Comparison of ENCODE assay signal across 1 cellular context in the genomic region with DNA sequence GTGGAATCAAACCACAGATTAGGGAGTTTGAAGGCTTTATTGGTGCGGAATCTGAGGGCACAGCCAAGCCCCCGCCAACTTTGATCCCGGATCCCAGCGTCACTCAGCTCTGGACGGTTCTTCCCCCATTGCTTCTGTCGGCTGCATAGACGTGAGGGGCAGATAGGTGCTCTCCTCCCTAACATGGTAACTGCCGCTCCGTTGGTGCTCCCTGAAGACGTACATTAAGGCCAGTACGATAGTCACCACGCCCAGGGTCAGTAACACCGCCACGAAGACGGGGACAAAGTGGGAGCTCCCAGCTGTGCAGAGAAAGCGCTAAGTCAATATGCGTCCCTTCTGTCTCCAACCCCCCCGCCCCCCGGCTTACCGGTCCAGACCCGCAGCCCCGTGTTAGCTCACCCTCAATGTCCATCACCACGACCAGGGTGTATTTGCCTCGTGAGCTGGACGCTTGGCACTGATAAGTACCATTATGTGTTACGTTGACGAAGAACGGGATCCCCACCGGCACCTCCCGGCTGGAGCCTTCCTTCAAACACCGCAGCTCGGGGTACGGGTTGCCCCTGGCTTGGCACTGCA.
A peak's percentile ranks its signal among the peaks of the same experiment; 100 is the strongest.
TF ChIP-seq lines count a peak whose summit lies in the region.

No MANE protein-coding gene starts in this region.

TF ChIP-seq in HEK293, 187 proteins besides CTCF, POLR2A, EP300 and RAD21 (continued from another document):
- TF ChIP-seq, protein P1, sequence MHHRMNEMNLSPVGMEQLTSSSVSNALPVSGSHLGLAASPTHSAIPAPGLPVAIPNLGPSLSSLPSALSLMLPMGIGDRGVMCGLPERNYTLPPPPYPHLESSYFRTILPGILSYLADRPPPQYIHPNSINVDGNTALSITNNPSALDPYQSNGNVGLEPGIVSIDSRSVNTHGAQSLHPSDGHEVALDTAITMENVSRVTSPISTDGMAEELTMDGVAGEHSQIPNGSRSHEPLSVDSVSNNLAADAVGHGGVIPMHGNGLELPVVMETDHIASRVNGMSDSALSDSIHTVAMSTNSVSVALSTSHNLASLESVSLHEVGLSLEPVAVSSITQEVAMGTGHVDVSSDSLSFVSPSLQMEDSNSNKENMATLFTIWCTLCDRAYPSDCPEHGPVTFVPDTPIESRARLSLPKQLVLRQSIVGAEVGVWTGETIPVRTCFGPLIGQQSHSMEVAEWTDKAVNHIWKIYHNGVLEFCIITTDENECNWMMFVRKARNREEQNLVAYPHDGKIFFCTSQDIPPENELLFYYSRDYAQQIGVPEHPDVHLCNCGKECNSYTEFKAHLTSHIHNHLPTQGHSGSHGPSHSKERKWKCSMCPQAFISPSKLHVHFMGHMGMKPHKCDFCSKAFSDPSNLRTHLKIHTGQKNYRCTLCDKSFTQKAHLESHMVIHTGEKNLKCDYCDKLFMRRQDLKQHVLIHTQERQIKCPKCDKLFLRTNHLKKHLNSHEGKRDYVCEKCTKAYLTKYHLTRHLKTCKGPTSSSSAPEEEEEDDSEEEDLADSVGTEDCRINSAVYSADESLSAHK (tag by site-specific recombination; IDR thresholded peaks at IDR 0.05), result 0 out of 2 replicates have a peak, but pooled peaks have one; percentile 14
- TF ChIP-seq ZNF114 (tag by site-specific recombination; IDR thresholded peaks at IDR 0.05), result no peak
- TF ChIP-seq ZNF629 (tag by site-specific recombination; IDR thresholded peaks at IDR 0.05), result no peak
- TF ChIP-seq ZNF610 (tag by site-specific recombination; IDR thresholded peaks at IDR 0.05; ENCODE audit: borderline replicate concordance), result peak; percentile 34; the same call in 1 of the 2 replicates
- no peak for TF ChIP-seq ZNF174 (tag by site-specific recombination; IDR thresholded peaks at IDR 0.05)
- peak; percentile 43; the same call in 1 of the 2 replicates for TF ChIP-seq KLF9 (tag by site-specific recombination; IDR thresholded peaks at IDR 0.05; ENCODE audit: low read depth)
- TF ChIP-seq, protein P2, sequence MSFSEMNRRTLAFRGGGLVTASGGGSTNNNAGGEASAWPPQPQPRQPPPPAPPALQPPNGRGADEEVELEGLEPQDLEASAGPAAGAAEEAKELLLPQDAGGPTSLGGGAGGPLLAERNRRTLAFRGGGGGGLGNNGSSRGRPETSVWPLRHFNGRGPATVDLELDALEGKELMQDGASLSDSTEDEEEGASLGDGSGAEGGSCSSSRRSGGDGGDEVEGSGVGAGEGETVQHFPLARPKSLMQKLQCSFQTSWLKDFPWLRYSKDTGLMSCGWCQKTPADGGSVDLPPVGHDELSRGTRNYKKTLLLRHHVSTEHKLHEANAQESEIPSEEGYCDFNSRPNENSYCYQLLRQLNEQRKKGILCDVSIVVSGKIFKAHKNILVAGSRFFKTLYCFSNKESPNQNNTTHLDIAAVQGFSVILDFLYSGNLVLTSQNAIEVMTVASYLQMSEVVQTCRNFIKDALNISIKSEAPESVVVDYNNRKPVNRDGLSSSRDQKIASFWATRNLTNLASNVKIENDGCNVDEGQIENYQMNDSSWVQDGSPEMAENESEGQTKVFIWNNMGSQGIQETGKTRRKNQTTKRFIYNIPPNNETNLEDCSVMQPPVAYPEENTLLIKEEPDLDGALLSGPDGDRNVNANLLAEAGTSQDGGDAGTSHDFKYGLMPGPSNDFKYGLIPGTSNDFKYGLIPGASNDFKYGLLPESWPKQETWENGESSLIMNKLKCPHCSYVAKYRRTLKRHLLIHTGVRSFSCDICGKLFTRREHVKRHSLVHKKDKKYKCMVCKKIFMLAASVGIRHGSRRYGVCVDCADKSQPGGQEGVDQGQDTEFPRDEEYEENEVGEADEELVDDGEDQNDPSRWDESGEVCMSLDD (tag by site-specific recombination; IDR thresholded peaks at IDR 0.05), result no peak
- no peak for TF ChIP-seq PRDM1 (tag by site-specific recombination; IDR thresholded peaks at IDR 0.05)
- no peak; the same call in 1 of the 2 replicates for TF ChIP-seq ZNF654 (tag by site-specific recombination; IDR thresholded peaks at IDR 0.05; ENCODE audit: low read depth)
- TF ChIP-seq, protein P3, sequence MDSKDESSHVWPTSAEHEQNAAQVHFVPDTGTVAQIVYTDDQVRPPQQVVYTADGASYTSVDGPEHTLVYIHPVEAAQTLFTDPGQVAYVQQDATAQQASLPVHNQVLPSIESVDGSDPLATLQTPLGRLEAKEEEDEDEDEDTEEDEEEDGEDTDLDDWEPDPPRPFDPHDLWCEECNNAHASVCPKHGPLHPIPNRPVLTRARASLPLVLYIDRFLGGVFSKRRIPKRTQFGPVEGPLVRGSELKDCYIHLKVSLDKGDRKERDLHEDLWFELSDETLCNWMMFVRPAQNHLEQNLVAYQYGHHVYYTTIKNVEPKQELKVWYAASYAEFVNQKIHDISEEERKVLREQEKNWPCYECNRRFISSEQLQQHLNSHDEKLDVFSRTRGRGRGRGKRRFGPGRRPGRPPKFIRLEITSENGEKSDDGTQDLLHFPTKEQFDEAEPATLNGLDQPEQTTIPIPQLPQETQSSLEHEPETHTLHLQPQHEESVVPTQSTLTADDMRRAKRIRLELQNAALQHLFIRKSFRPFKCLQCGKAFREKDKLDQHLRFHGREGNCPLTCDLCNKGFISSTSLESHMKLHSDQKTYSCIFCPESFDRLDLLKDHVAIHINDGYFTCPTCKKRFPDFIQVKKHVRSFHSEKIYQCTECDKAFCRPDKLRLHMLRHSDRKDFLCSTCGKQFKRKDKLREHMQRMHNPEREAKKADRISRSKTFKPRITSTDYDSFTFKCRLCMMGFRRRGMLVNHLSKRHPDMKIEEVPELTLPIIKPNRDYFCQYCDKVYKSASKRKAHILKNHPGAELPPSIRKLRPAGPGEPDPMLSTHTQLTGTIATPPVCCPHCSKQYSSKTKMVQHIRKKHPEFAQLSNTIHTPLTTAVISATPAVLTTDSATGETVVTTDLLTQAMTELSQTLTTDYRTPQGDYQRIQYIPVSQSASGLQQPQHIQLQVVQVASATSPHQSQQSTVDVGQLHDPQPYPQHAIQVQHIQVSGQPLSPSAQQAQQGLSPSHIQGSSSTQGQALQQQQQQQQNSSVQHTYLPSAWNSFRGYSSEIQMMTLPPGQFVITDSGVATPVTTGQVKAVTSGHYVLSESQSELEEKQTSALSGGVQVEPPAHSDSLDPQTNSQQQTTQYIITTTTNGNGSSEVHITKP (tag by site-specific recombination; IDR thresholded peaks at IDR 0.05), result peak; percentile 98
- no peak for TF ChIP-seq TCF7L2 (IDR thresholded peaks at IDR 0.05; ENCODE audit: borderline replicate concordance, low read depth, low read length)
- TF ChIP-seq, protein P4, sequence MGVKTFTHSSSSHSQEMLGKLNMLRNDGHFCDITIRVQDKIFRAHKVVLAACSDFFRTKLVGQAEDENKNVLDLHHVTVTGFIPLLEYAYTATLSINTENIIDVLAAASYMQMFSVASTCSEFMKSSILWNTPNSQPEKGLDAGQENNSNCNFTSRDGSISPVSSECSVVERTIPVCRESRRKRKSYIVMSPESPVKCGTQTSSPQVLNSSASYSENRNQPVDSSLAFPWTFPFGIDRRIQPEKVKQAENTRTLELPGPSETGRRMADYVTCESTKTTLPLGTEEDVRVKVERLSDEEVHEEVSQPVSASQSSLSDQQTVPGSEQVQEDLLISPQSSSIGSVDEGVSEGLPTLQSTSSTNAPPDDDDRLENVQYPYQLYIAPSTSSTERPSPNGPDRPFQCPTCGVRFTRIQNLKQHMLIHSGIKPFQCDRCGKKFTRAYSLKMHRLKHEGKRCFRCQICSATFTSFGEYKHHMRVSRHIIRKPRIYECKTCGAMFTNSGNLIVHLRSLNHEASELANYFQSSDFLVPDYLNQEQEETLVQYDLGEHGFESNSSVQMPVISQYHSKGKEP (tag by site-specific recombination; IDR thresholded peaks at IDR 0.05), result 0 out of 2 replicates have a peak, but pooled peaks have one; percentile 9
